Comparison of ENCODE assay signal across 1 cellular context in genomic region chr17:16491131-16491702, GRCh38.
TF ChIP-seq lines count a peak whose summit lies in the region.

No MANE protein-coding gene starts in this region.

TF ChIP-seq in GM12878, 131 proteins besides CTCF, POLR2A, EP300 and RAD21 (continued from another document):
- TF ChIP-seq E4F1 (IDR thresholded peaks at IDR 0.05; ENCODE audit: borderline replicate concordance, partially characterized antibody) (no peak), YBX1 (IDR thresholded peaks at IDR 0.05) (no peak), CBX5 (IDR thresholded peaks at IDR 0.05; ENCODE audit: low read depth) (no peak), ZBTB33 (IDR thresholded peaks at IDR 0.05) (no peak), NR2F1 (conservative IDR thresholded peaks at IDR 0.05) (no peak), PRDM15 (CRISPR knock-in tag; IDR thresholded peaks at IDR 0.05) (no peak), STAT3 (IDR thresholded peaks at IDR 0.05; ENCODE audit: low read depth, low read length) (no peak), ZNF622 (IDR thresholded peaks at IDR 0.05) (no peak)
